Comparison of ENCODE assay signal across 1 cellular context in genomic region chr19:35306473-35307246, GRCh38.
TF ChIP-seq lines count a peak whose summit lies in the region.

No MANE protein-coding gene starts in this region.

TF ChIP-seq in HepG2, 621 proteins besides CTCF, POLR2A, EP300 and RAD21 (continued from another document):
- TF ChIP-seq ARID3A (IDR thresholded peaks at IDR 0.05; ENCODE audit: low read depth, low read length) (no peak), ZNF484 (CRISPR knock-in tag; IDR thresholded peaks at IDR 0.05; ENCODE audit: borderline replicate concordance, low read depth) (no peak), SKIL (CRISPR knock-in tag; IDR thresholded peaks at IDR 0.05; ENCODE audit: borderline replicate concordance) (no peak), RFX1 (IDR thresholded peaks at IDR 0.05) (no peak), SMAD9 (CRISPR knock-in tag; IDR thresholded peaks at IDR 0.05) (no peak), MLLT10 (CRISPR knock-in tag; IDR thresholded peaks at IDR 0.05) (no peak), ZNF770 (CRISPR knock-in tag; IDR thresholded peaks at IDR 0.05) (peak; percentile 89), KMT2A (CRISPR knock-in tag; IDR thresholded peaks at IDR 0.05) (no peak), REPIN1 (CRISPR knock-in tag; IDR thresholded peaks at IDR 0.05; ENCODE audit: borderline replicate concordance, low read depth) (peak; percentile 24; the same call in 1 of the 2 replicates), CEBPB (IDR thresholded peaks at IDR 0.05; ENCODE audit: borderline replicate concordance, low read depth, low read length) (no peak), ZBTB7A (CRISPR knock-in tag; IDR thresholded peaks at IDR 0.05) (no peak), GLMP (CRISPR knock-in tag; IDR thresholded peaks at IDR 0.05; ENCODE audit: borderline replicate concordance) (no peak), HMGXB4 (CRISPR knock-in tag; IDR thresholded peaks at IDR 0.05; ENCODE audit: borderline replicate concordance in 1 of 2, low read depth in 1 of 2) (no peak), ZNF775 (CRISPR knock-in tag; IDR thresholded peaks at IDR 0.05; ENCODE audit: borderline replicate concordance) (no peak), ONECUT2 (CRISPR knock-in tag; IDR thresholded peaks at IDR 0.05) (no peak), NFATC3 (CRISPR knock-in tag; IDR thresholded peaks at IDR 0.05) (no peak), ZNF431 (CRISPR knock-in tag; IDR thresholded peaks at IDR 0.05; ENCODE audit: borderline replicate concordance, low read depth) (no peak), ZNF574 (CRISPR knock-in tag; IDR thresholded peaks at IDR 0.05) (peak; percentile 6; the same call in 1 of the 2 replicates), CHD4 (IDR thresholded peaks at IDR 0.05; ENCODE audit: borderline replicate concordance, low read length) (0 out of 2 replicates have a peak, but pooled peaks have one; percentile 57), ZNF768 (CRISPR knock-in tag; IDR thresholded peaks at IDR 0.05) (no peak), CCAR2 (optimal IDR thresholded peaks at IDR 0.05; ENCODE audit: low read depth, low read length) (no peak), KDM1A (CRISPR knock-in tag; IDR thresholded peaks at IDR 0.05) (no peak), TOE1 (CRISPR knock-in tag; IDR thresholded peaks at IDR 0.05) (no peak), ZNF205 (CRISPR knock-in tag; IDR thresholded peaks at IDR 0.05) (no peak), NBN (conservative IDR thresholded peaks at IDR 0.05) (no peak), ZNF614 (CRISPR knock-in tag; IDR thresholded peaks at IDR 0.05; ENCODE audit: borderline replicate concordance) (no peak), MED13 (CRISPR knock-in tag; IDR thresholded peaks at IDR 0.05) (no peak), ZBTB44 (CRISPR knock-in tag; IDR thresholded peaks at IDR 0.05) (0 out of 2 replicates have a peak, but pooled peaks have one; percentile 13), CBX1 (IDR thresholded peaks at IDR 0.05; ENCODE audit: low read depth) (no peak), EED (CRISPR knock-in tag; IDR thresholded peaks at IDR 0.05) (no peak), SMAD3 (CRISPR knock-in tag; IDR thresholded peaks at IDR 0.05) (no peak)
